Comparison of ENCODE assay signal across 31 cellular contexts in the genomic region with DNA sequence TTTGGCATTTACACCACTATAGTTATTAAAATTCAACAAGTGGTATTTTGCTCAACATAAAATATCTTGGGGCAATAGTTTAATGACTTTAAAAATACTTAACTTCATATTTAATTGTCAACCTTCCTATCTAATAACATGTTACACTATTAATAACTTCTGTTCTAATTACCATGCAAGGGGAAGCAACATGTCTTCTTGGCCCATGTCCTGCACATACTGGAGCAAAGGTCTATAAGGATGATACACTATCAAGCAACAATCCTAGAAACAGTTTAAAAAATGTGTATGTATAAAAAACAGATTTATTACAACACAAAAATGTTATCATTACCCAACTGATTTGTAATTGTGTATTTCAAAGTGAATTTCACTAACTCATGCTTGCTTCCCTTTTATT. TPM values are rescaled to one million over a fixed set of nuclear protein-coding genes. Genes with fewer than 3 reads are reported as not detected.
"Had no signal": no experiment of that assay in that cellular context is flagged by ENCODE, and none has a peak within 500 bp of the region (broad histone marks: within the 10 kb centered on the region; RNA-seq: fewer than 3 reads in every experiment).

No MANE protein-coding gene starts in this region.

- H3K36me3 ChIP-seq: colonic mucosa had no signal

- H3K4me3 ChIP-seq: colonic mucosa, esophagus squamous epithelium, gastrocnemius medialis, heart right ventricle, left ventricle myocardium inferior, lower lobe of right lung, mucosa of descending colon had no signal

- DNase-seq: colonic mucosa; cortex of kidney; effector CD8-positive, alpha-beta T cell; effector memory CD8-positive, alpha-beta T cell; endodermal cell; erythroblast; esophagus squamous epithelium; foreskin fibroblast; foreskin melanocyte; gastrocnemius medialis; glutamatergic neuron; head of caudate nucleus; heart right ventricle; hippocampal formation; islet precursor cell; kidney; kidney glomerular epithelial cell; left ventricle myocardium inferior; lower lobe of right lung; mesenchymal stem cell; mucosa of descending colon; naive B cell had no signal

- H3K4me1 ChIP-seq: colonic mucosa, esophagus squamous epithelium, lower lobe of right lung had no signal

- H3K9me3 ChIP-seq: colonic mucosa, esophagus squamous epithelium, gastrocnemius medialis, lower lobe of right lung, mucosa of descending colon had no signal

- ATAC-seq: effector memory CD8-positive, alpha-beta T cell; esophagus mucosa; gastrocnemius medialis; lower lobe of right lung; mucosa of descending colon had no signal

- H3K27ac ChIP-seq: colonic mucosa, epithelial cell of prostate, esophagus squamous epithelium, gastrocnemius medialis, left ventricle myocardium inferior, lower lobe of right lung had no signal

- H3K27me3 ChIP-seq: colonic mucosa, esophagus squamous epithelium, gastrocnemius medialis, heart right ventricle had no signal

RNA-seq across cellular contexts. Expression of gene PRDM13, which starts 56.6 kb away (rescaled TPM):
- total RNA-seq: chondrocyte, colonic mucosa, dermis microvascular lymphatic vessel endothelial cell, esophagus mucosa, gastrocnemius medialis, glomerular endothelial cell, heart right ventricle, kidney, left ventricle myocardium inferior, lower lobe of right lung, lung microvascular endothelial cell, mesenteric fat pad, mesothelial cell of epicardium, mucosa of descending colon, myocyte had no signal
- polyA plus RNA-seq: heart right ventricle had no signal
